ENCODE assay signal across 1 cellular context in the genomic region with DNA sequence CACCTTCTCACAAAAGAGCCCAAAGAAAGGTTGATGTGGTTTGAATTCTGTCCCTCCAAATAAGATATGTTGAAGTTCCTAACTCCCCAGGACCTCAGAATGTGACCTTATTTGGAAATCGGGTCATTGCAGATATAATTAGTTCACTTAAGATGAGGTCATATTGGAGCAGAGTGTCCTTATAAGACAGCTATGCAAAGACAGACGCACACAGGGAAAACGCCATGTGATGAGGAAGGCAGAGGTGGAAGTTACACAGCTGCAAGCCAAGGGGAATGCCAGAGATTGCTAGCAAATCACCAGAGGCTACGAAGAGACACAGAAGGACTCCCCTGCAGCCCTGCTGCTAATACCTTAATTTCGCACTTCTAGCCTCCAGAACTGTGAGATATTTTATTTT.
TF ChIP-seq lines count a peak whose summit lies in the region.

No MANE protein-coding gene starts in this region.

TF ChIP-seq in H1, 55 proteins besides CTCF, POLR2A, EP300 and RAD21:
- TF ChIP-seq, protein P1, sequence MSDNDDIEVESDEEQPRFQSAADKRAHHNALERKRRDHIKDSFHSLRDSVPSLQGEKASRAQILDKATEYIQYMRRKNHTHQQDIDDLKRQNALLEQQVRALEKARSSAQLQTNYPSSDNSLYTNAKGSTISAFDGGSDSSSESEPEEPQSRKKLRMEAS (IDR thresholded peaks at IDR 0.05): no peak
- TF ChIP-seq TCF12 (IDR thresholded peaks at IDR 0.05; ENCODE audit: low read depth, low read length): no peak
- TF ChIP-seq, protein P2, sequence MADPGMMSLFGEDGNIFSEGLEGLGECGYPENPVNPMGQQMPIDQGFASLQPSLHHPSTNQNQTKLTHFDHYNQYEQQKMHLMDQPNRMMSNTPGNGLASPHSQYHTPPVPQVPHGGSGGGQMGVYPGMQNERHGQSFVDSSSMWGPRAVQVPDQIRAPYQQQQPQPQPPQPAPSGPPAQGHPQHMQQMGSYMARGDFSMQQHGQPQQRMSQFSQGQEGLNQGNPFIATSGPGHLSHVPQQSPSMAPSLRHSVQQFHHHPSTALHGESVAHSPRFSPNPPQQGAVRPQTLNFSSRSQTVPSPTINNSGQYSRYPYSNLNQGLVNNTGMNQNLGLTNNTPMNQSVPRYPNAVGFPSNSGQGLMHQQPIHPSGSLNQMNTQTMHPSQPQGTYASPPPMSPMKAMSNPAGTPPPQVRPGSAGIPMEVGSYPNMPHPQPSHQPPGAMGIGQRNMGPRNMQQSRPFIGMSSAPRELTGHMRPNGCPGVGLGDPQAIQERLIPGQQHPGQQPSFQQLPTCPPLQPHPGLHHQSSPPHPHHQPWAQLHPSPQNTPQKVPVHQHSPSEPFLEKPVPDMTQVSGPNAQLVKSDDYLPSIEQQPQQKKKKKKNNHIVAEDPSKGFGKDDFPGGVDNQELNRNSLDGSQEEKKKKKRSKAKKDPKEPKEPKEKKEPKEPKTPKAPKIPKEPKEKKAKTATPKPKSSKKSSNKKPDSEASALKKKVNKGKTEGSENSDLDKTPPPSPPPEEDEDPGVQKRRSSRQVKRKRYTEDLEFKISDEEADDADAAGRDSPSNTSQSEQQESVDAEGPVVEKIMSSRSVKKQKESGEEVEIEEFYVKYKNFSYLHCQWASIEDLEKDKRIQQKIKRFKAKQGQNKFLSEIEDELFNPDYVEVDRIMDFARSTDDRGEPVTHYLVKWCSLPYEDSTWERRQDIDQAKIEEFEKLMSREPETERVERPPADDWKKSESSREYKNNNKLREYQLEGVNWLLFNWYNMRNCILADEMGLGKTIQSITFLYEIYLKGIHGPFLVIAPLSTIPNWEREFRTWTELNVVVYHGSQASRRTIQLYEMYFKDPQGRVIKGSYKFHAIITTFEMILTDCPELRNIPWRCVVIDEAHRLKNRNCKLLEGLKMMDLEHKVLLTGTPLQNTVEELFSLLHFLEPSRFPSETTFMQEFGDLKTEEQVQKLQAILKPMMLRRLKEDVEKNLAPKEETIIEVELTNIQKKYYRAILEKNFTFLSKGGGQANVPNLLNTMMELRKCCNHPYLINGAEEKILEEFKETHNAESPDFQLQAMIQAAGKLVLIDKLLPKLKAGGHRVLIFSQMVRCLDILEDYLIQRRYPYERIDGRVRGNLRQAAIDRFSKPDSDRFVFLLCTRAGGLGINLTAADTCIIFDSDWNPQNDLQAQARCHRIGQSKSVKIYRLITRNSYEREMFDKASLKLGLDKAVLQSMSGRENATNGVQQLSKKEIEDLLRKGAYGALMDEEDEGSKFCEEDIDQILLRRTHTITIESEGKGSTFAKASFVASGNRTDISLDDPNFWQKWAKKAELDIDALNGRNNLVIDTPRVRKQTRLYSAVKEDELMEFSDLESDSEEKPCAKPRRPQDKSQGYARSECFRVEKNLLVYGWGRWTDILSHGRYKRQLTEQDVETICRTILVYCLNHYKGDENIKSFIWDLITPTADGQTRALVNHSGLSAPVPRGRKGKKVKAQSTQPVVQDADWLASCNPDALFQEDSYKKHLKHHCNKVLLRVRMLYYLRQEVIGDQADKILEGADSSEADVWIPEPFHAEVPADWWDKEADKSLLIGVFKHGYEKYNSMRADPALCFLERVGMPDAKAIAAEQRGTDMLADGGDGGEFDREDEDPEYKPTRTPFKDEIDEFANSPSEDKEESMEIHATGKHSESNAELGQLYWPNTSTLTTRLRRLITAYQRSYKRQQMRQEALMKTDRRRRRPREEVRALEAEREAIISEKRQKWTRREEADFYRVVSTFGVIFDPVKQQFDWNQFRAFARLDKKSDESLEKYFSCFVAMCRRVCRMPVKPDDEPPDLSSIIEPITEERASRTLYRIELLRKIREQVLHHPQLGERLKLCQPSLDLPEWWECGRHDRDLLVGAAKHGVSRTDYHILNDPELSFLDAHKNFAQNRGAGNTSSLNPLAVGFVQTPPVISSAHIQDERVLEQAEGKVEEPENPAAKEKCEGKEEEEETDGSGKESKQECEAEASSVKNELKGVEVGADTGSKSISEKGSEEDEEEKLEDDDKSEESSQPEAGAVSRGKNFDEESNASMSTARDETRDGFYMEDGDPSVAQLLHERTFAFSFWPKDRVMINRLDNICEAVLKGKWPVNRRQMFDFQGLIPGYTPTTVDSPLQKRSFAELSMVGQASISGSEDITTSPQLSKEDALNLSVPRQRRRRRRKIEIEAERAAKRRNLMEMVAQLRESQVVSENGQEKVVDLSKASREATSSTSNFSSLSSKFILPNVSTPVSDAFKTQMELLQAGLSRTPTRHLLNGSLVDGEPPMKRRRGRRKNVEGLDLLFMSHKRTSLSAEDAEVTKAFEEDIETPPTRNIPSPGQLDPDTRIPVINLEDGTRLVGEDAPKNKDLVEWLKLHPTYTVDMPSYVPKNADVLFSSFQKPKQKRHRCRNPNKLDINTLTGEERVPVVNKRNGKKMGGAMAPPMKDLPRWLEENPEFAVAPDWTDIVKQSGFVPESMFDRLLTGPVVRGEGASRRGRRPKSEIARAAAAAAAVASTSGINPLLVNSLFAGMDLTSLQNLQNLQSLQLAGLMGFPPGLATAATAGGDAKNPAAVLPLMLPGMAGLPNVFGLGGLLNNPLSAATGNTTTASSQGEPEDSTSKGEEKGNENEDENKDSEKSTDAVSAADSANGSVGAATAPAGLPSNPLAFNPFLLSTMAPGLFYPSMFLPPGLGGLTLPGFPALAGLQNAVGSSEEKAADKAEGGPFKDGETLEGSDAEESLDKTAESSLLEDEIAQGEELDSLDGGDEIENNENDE (IDR thresholded peaks at IDR 0.05; ENCODE audit: insufficient replicate concordance, low read length): no peak
- TF ChIP-seq EGR1 (IDR thresholded peaks at IDR 0.05; ENCODE audit: borderline replicate concordance, low read depth, low read length): no peak
- no peak for TF ChIP-seq KDM5A (IDR thresholded peaks at IDR 0.05; ENCODE audit: low read length)
- TF ChIP-seq CHD2 (IDR thresholded peaks at IDR 0.05; ENCODE audit: low read length): no peak
- no peak for TF ChIP-seq HDAC6 (IDR thresholded peaks at IDR 0.05; ENCODE audit: low read depth, low read length)
